In genomic region chr15:97866994-97867393, GRCh38 we compare ENCODE assay signal across 20 cellular contexts.
A peak's percentile ranks its signal among the peaks of the same experiment; 100 is the strongest.
DNase-seq lines count a peak whose midpoint lies in the region; ATAC-seq lines count a peak whose summit lies in the region.
"Had no signal": no experiment of that assay in that cellular context is flagged by ENCODE, and none has a peak within 500 bp of the region (broad histone marks: within the 10 kb centered on the region; RNA-seq: fewer than 3 reads in every experiment).

No MANE protein-coding gene starts in this region.

- DNase-seq in COR-L47 (lab: John Stamatoyannopoulos, UW) = peak; percentile 81
- DNase-seq in NCI-H1436 (lab: John Stamatoyannopoulos, UW) = peak; percentile 38
- peak; percentile 65 for DNase-seq in NCI-H345 (lab: John Stamatoyannopoulos, UW)
- peak; percentile 32 for DNase-seq in SW480 (ENCODE audit: low spot score)
- no peak for DNase-seq in activated gamma-delta T cell (lab: John Stamatoyannopoulos, UW)
- DNase-seq: ACHN; BE2C; CD4-positive, alpha-beta T cell; DND-41; GM23248; HCEC 1CT; NCI-H1048; NCI-H2029; NCI-H226; PC-9; T-helper 1 cell; T1000 had no signal

- ATAC-seq in HG02970 (IDR thresholded peaks at IDR 0.05; ENCODE audit: low FRiP score, unreplicated experiment) (no peak), HG03097 (IDR thresholded peaks at IDR 0.05; ENCODE audit: low FRiP score, unreplicated experiment) (no peak)
- ATAC-seq: GM12878 had no signal
